19 cellular contexts compared by ENCODE assay signal in the genomic region with DNA sequence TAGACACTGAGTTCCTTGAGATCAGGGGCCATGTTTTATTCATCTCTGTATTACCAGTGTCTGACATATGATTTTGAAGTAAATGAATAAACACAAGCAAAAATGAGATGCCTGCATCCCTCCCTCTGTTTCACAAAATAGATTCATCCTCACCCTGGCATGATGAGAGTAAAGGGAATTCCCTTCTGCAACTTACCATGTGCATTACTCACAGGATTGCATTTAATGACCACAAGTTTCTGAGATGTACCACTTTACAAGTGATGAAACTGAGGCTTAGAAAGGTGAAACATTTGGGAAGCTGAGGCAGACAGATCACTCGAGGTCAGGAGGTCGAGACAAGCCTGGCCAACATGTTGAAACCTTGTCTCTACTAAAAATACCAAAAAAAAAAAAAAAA.
DNase-seq lines count a peak whose midpoint lies in the region; ATAC-seq, FAIRE-seq and TF ChIP-seq lines count a peak whose summit lies in the region.
"Had no signal": no experiment of that assay in that cellular context is flagged by ENCODE, and none has a peak within 500 bp of the region (broad histone marks: within the 10 kb centered on the region; RNA-seq: fewer than 3 reads in every experiment).

No MANE protein-coding gene starts in this region.

- H3K27ac ChIP-seq in smooth muscle cell (ENCODE audit: low read depth): peak overlapping the region; percentile 13
- H3K27ac ChIP-seq in CD4-positive, alpha-beta T cell (ENCODE audit: low read depth, low read length): no peak overlapping the region
- H3K27ac ChIP-seq: RWPE1 had no signal

- 68% methylated on average over 2 of the region's 2 CpGs for WGBS in smooth muscle cell (ENCODE audit: low lambda C conversion rate)

- POLR2A ChIA-PET in CD4-positive, alpha-beta T cell (lab: Charles Lee): no interaction called here

- H3K4me1 ChIP-seq in smooth muscle cell (ENCODE audit: low read depth): peaks cover 7% of the 10 kb centered on the region

- H4K20me1 ChIP-seq in smooth muscle cell (ENCODE audit: low read depth): no peaks in the 10 kb centered on the region

- CTCF ChIA-PET in CD4-positive, alpha-beta T cell (lab: Charles Lee): interaction anchor here (1.6 kb wide), 1 partner anchor 323 kb away, joined by 3 read pairs; no protein-coding TSS in a partner anchor

- H3K36me3 Mint-ChIP-seq in activated T-cell treated with anti-CD3 and anti-CD28 coated beads, Interleukin-2, amount 50 U/mL, for 72 hours (ENCODE audit: insufficient read depth in 2 of 2): no peaks in the 10 kb centered on the region
- H3K36me3 Mint-ChIP-seq in activated T-helper 17 cell treated with anti-CD3 and anti-CD28 coated beads, Interleukin-2, amount 50 U/mL, for 72 hours (ENCODE audit: low read depth): no peaks in the 10 kb centered on the region
- no peaks in the 10 kb centered on the region for H3K36me3 Mint-ChIP-seq in CD4-positive, alpha-beta T cell (ENCODE audit: low read depth)
- H3K36me3 Mint-ChIP-seq: CD4-positive, alpha-beta memory T cell had no signal

- no peaks in the 10 kb centered on the region for H3K27me3 ChIP-seq in smooth muscle cell (ENCODE audit: low read depth)
- H3K27me3 ChIP-seq in CD4-positive, alpha-beta T cell (ENCODE audit: control insufficient read depth, insufficient read depth, low read length): peaks cover 4% of the 10 kb centered on the region

- H3K27ac Mint-ChIP-seq in activated T-cell treated with anti-CD3 and anti-CD28 coated beads, Interleukin-2, amount 50 U/mL, for 72 hours: peak overlapping the region; percentile 87
- peak overlapping the region; percentile 76 for H3K27ac Mint-ChIP-seq in activated T-helper 17 cell treated with anti-CD3 and anti-CD28 coated beads, Interleukin-2, amount 50 U/mL, for 72 hours
- H3K27ac Mint-ChIP-seq in CD4-positive, alpha-beta T cell: no peak overlapping the region
- H3K27ac Mint-ChIP-seq: B cell had no signal

- FAIRE-seq in GM19239 (lab: Jason Lieb, UNC): no peak
- FAIRE-seq: G401.6, GM12892, H1, K562 had no signal

- no peak overlapping the region for H2AFZ ChIP-seq in smooth muscle cell (ENCODE audit: low read depth)

- H3K4me3 ChIP-seq in epithelial cell of esophagus (ENCODE audit: low read length) (no peak overlapping the region), smooth muscle cell (no peak overlapping the region)
- H3K4me3 ChIP-seq: K562 had no signal

- TF ChIP-seq CTCF in epithelial cell of esophagus (IDR thresholded peaks at IDR 0.05; ENCODE audit: insufficient read depth, low read depth, low read length, missing control alignments): no peak
- no peak for TF ChIP-seq CTCF in smooth muscle cell (IDR thresholded peaks at IDR 0.05; ENCODE audit: borderline replicate concordance, insufficient read depth, poor library complexity, severe bottlenecking)
- TF ChIP-seq CTCF in CD4-positive, alpha-beta T cell (IDR thresholded peaks at IDR 0.05): no peak

- no peaks in the 10 kb centered on the region for H3K79me2 ChIP-seq in smooth muscle cell (ENCODE audit: low read depth)

- H3K9me3 Mint-ChIP-seq in activated T-cell treated with anti-CD3 and anti-CD28 coated beads, Interleukin-2, amount 50 U/mL, for 72 hours: no peaks in the 10 kb centered on the region
- no peaks in the 10 kb centered on the region for H3K9me3 Mint-ChIP-seq in activated T-helper 17 cell treated with anti-CD3 and anti-CD28 coated beads, Interleukin-2, amount 50 U/mL, for 72 hours
- H3K9me3 Mint-ChIP-seq in CD4-positive, alpha-beta T cell: no peaks in the 10 kb centered on the region

- peaks cover 97% of the 10 kb centered on the region for H3K4me1 Mint-ChIP-seq in activated T-cell treated with anti-CD3 and anti-CD28 coated beads, Interleukin-2, amount 50 U/mL, for 72 hours (ENCODE audit: low read depth)
- H3K4me1 Mint-ChIP-seq in activated T-helper 17 cell treated with anti-CD3 and anti-CD28 coated beads, Interleukin-2, amount 50 U/mL, for 72 hours: peaks cover 48% of the 10 kb centered on the region
- no peaks in the 10 kb centered on the region for H3K4me1 Mint-ChIP-seq in CD4-positive, alpha-beta T cell (ENCODE audit: low read depth)
- H3K4me1 Mint-ChIP-seq: B cell had no signal

- no peaks in the 10 kb centered on the region for H3K36me3 ChIP-seq in smooth muscle cell (ENCODE audit: low read depth)

- peak in 1 of 2 donors; percentile 41 for DNase-seq in activated T-cell treated with anti-CD3 and anti-CD28 coated beads, Interleukin-2, amount 50 U/mL, for 72 hours
- DNase-seq in activated T-cell treated with anti-CD3 and anti-CD28 coated beads for 4 hours: no peak
- peak; percentile 15 for DNase-seq in epithelial cell of esophagus (ENCODE audit: low read depth)
- DNase-seq in smooth muscle cell (lab: John Stamatoyannopoulos, UW; ENCODE audit: unreplicated experiment): no peak
- DNase-seq in GM19239 (ENCODE audit: insufficient read length, low spot score): no peak
- DNase-seq in H4 (ENCODE audit: low spot score): no peak
- no peak for DNase-seq in CD4-positive, alpha-beta T cell
- DNase-seq: ACHN; CD4-positive, alpha-beta memory T cell; DMS79 treated with DMSO at 0.1 percent for 48 hours; NCI-H1092; NCI-H446 had no signal

- H3K9me3 ChIP-seq in smooth muscle cell (replicated peaks; ENCODE audit: low read depth): no peaks in the 10 kb centered on the region
- H3K9me3 ChIP-seq in CD4-positive, alpha-beta T cell (ENCODE audit: control insufficient read depth, low read length): no peaks in the 10 kb centered on the region

- peak overlapping the region; percentile 46 to 83 for H3K4me3 Mint-ChIP-seq in activated T-cell treated with anti-CD3 and anti-CD28 coated beads, Interleukin-2, amount 50 U/mL, for 72 hours
- H3K4me3 Mint-ChIP-seq in activated T-helper 17 cell treated with anti-CD3 and anti-CD28 coated beads, Interleukin-2, amount 50 U/mL, for 72 hours: peak overlapping the region; percentile 46
- no peak overlapping the region for H3K4me3 Mint-ChIP-seq in CD4-positive, alpha-beta T cell
- H3K4me3 Mint-ChIP-seq: B cell; CD4-positive, alpha-beta memory T cell had no signal

- intact Hi-C loops in CD4-positive, alpha-beta T cell (cut with DNase I, micrococcal nuclease): no loop called here

- H3K9ac ChIP-seq in smooth muscle cell (ENCODE audit: low read depth): no peak overlapping the region

- no peak overlapping the region for H3K4me2 ChIP-seq in smooth muscle cell

- peaks cover 10% of the 10 kb centered on the region for H3F3A ChIP-seq in smooth muscle cell (ENCODE audit: low read depth)

- H3K27me3 Mint-ChIP-seq in activated T-cell treated with anti-CD3 and anti-CD28 coated beads, Interleukin-2, amount 50 U/mL, for 72 hours (ENCODE audit: low read depth): no peaks in the 10 kb centered on the region
- no peaks in the 10 kb centered on the region for H3K27me3 Mint-ChIP-seq in activated T-helper 17 cell treated with anti-CD3 and anti-CD28 coated beads, Interleukin-2, amount 50 U/mL, for 72 hours
- H3K27me3 Mint-ChIP-seq in CD4-positive, alpha-beta T cell: peaks cover 8% of the 10 kb centered on the region

- ATAC-seq in activated T-cell treated with anti-CD3 and anti-CD28 coated beads, Interleukin-2, amount 50 U/mL, for 72 hours (replicated peaks in 1 of 2): peak; percentile 54 to 63
- peak; percentile 45 for ATAC-seq in activated T-helper 17 cell treated with anti-CD3 and anti-CD28 coated beads, Interleukin-2, amount 50 U/mL, for 72 hours (replicated peaks)
- no peak for ATAC-seq in CD4-positive, alpha-beta T cell (ENCODE audit: poor library complexity)
- ATAC-seq: K562 had no signal
